1 cellular context compared by ENCODE assay signal in the genomic region with DNA sequence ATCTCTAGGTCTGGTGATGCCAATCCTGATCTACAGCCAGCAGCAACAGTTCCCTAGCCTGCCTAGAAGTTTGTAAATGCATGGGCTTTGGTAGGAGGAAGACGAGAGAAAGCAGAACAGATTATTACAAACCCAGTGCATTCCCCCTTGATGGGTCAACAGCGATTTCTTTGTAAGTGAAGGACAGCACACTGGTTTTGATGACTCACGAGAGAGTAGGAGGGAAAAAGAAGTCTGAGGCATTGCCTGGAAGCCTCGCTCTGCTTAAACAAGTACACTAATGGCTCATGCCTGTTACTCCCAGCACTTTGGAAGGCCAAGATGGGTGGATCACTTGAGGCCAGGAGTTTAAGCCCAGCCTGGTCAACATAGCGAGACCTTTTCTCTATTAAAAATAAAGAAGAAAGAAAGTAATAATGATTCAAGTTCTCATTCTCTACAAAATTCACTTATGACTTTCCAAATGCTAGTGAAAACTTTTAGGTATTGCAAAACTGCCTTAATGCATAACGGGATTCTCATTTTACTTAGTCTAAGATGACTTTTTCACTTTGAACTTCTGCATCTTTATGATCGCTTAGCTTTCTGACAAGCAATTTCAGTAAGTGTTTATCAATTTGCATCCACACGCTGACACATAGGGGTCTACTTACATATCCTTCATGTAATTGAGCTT.
TF ChIP-seq lines count a peak whose summit lies in the region.

No MANE protein-coding gene starts in this region.

TF ChIP-seq in GM23338, 12 proteins besides CTCF, POLR2A, EP300 and RAD21 (continued from another document):
- TF ChIP-seq ZNF331 (CRISPR knock-in tag; IDR thresholded peaks at IDR 0.05; ENCODE audit: low read depth): no peak
- no peak for TF ChIP-seq REST (IDR thresholded peaks at IDR 0.05; ENCODE audit: unreplicated experiment)
- no peak for TF ChIP-seq ZNF462 (CRISPR knock-in tag; IDR thresholded peaks at IDR 0.05)
- TF ChIP-seq EZH2 (IDR thresholded peaks at IDR 0.05; ENCODE audit: low read depth, unreplicated experiment): no peak
- no peak for TF ChIP-seq JUNB (IDR thresholded peaks at IDR 0.05; ENCODE audit: unreplicated experiment)
TF ChIP-seq in GM23338: peak in this region for 0.
